2 cellular contexts compared by ENCODE assay signal in the genomic region with DNA sequence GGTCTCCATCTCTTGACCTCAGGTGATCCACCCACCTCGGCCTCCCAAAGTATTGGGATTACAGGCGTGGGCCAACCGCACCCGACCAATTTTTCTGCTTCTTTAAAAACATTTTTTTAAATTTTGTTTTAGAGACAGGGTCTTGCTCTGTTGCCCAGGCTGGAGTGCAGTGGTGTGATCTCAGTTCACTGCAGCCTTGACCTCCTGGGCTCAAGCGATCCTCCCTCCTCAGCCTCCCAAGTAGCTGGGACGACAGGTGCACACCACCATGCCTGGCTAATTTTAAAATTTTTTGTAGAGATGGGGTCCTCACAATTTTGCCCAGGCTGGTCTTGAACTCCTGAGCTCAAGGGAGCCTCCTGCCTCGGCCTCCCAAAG.
TF ChIP-seq lines count a peak whose summit lies in the region.

No MANE protein-coding gene starts in this region.

TF ChIP-seq in HEK293, 187 proteins besides CTCF, POLR2A, EP300 and RAD21:
- TF ChIP-seq SCRT1 (tag by site-specific recombination; IDR thresholded peaks at IDR 0.05; ENCODE audit: borderline replicate concordance) (peak; percentile 52; the same call in 1 of the 2 replicates), ZNF121 (tag by site-specific recombination; IDR thresholded peaks at IDR 0.05) (peak; percentile 77)

TF ChIP-seq in K562, 482 proteins besides CTCF, POLR2A, EP300 and RAD21:
- TF ChIP-seq ZNF121 (CRISPR knock-in tag; conservative IDR thresholded peaks at IDR 0.05), result peak; percentile 87
